ENCODE assay signal across 4 cellular contexts in genomic region chrX:155774387-155774786, GRCh38.
"Had no signal": no experiment of that assay in that cellular context is flagged by ENCODE, and none has a peak within 500 bp of the region (broad histone marks: within the 10 kb centered on the region; RNA-seq: fewer than 3 reads in every experiment).

No MANE protein-coding gene starts in this region.

- DNase-seq: H9, HCEC 1CT, IMR-90 had no signal

- ATAC-seq: GM23338 had no signal

- H3K4me3 ChIP-seq: GM23338 had no signal
